Comparison of ENCODE assay signal across 7 cellular contexts in genomic region chr2:183123117-183123958, GRCh38. TPM values are rescaled to one million over a fixed set of nuclear protein-coding genes. Genes with fewer than 3 reads are reported as not detected.
DNase-seq lines count a peak whose midpoint lies in the region; ATAC-seq and TF ChIP-seq lines count a peak whose summit lies in the region.

No MANE protein-coding gene starts in this region.

- peak overlapping the region; percentile 97 for H3K27ac ChIP-seq in HUES48 (ENCODE audit: low read depth, low read length)
- H3K27ac ChIP-seq in heart right ventricle = peak overlapping the region in 9 of 10 donors; percentile 61 to 88 (median 83)

- POLR2A ChIA-PET in activated B cell treated with CpG ODN at 0.5 μM for 24 hours (lab: Charles Lee) = interaction anchor here (1.0 to 1.5 kb wide), 3 partner anchors 406 to 1232 kb away, joined by 3 to 4 read pairs (median 3); partner anchors contain the start of genes DNAJC10 and ITPRID2

- peak overlapping the region; percentile 80 for H3K4me2 ChIP-seq in skeletal muscle satellite cell (ENCODE audit: low read length)

- DNase-seq in activated B cell treated with CpG ODN at 0.5 μM for 24 hours (no peak), heart right ventricle (no peak)

- intact Hi-C loops in activated B cell treated with CpG ODN at 0.5 μM for 24 hours (cut with micrococcal nuclease) (loop anchor here (5.0 kb wide), 1 partner anchor 1231 kb away; the partner anchor contains the start of gene ITPRID2), heart right ventricle (cut with DNase I) (loop anchor here in 2 of 10 donors (1.0 to 5.0 kb wide), 2 partner anchors 44 to 46 kb away; partner anchors contain the start of gene DUSP19 (in 1 of the 2))

- ATAC-seq in activated B cell treated with CpG ODN at 0.5 μM for 24 hours (ENCODE audit: low read depth) = no peak
- no peak for ATAC-seq in heart right ventricle
- ATAC-seq in HG03139 (IDR thresholded peaks at IDR 0.05; ENCODE audit: unreplicated experiment) = no peak
- no peak for ATAC-seq in HG02678 (IDR thresholded peaks at IDR 0.05; ENCODE audit: unreplicated experiment)
- no peak for ATAC-seq in HG02610 (IDR thresholded peaks at IDR 0.05; ENCODE audit: unreplicated experiment)

- H3K36me3 ChIP-seq in HUES48 (ENCODE audit: control insufficient read depth, insufficient read depth, low read length) (peaks cover 4% of the 10 kb centered on the region; the same call in 1 of the 2 replicates), heart right ventricle (peaks cover 0 to 2% (median 0%) of the 10 kb centered on the region in 9 donors), skeletal muscle satellite cell (ENCODE audit: insufficient read depth, low read length) (no peaks in the 10 kb centered on the region)

- H3K9ac ChIP-seq in HUES48 (ENCODE audit: low read depth, low read length) (peak overlapping the region; percentile 98), skeletal muscle satellite cell (ENCODE audit: low read depth, low read length) (peak overlapping the region; percentile 84)

- H3K9me3 Mint-ChIP-seq in activated B cell treated with CpG ODN at 0.5 μM for 24 hours = no peaks in the 10 kb centered on the region

- H3K27me3 ChIP-seq in HUES48 (ENCODE audit: control insufficient read depth, insufficient read depth, low read length) (no peaks in the 10 kb centered on the region), heart right ventricle (no peaks in the 10 kb centered on the region), skeletal muscle satellite cell (ENCODE audit: control insufficient read depth, insufficient read depth, low read length) (no peaks in the 10 kb centered on the region)

- H3K36me3 Mint-ChIP-seq in activated B cell treated with CpG ODN at 0.5 μM for 24 hours (ENCODE audit: low read depth) = peaks cover 16% of the 10 kb centered on the region

- H3K4me3 Mint-ChIP-seq in activated B cell treated with CpG ODN at 0.5 μM for 24 hours = peak overlapping the region; percentile 96

- H3K4me1 ChIP-seq in HUES48 (ENCODE audit: control insufficient read depth, insufficient read depth, low read length) = peaks cover 14% of the 10 kb centered on the region
- H3K4me1 ChIP-seq in heart right ventricle = peaks cover 0 to 23% (median 14%) of the 10 kb centered on the region in 9 donors
- peaks cover 12% of the 10 kb centered on the region for H3K4me1 ChIP-seq in skeletal muscle satellite cell (ENCODE audit: control insufficient read depth, insufficient read depth, low read length)

- WGBS in heart right ventricle, 2 donors = 27 to 28% methylated on average over 17 of the region's 17 CpGs

- H3K4me3 ChIP-seq in HUES48 (ENCODE audit: low read depth, low read length) = peak overlapping the region; percentile 95
- H3K4me3 ChIP-seq in heart right ventricle = peak overlapping the region; percentile 52 to 96 (median 80)
- H3K4me3 ChIP-seq in skeletal muscle satellite cell (ENCODE audit: low read length) = peak overlapping the region; percentile 86

- no peaks in the 10 kb centered on the region for H3K9me3 ChIP-seq in HUES48 (ENCODE audit: control insufficient read depth, insufficient read depth, low read length)
- H3K9me3 ChIP-seq in heart right ventricle = no peaks in the 10 kb centered on the region
- no peaks in the 10 kb centered on the region for H3K9me3 ChIP-seq in skeletal muscle satellite cell (replicated peaks; ENCODE audit: low read length)

- H3K27ac Mint-ChIP-seq in activated B cell treated with CpG ODN at 0.5 μM for 24 hours = peak overlapping the region; percentile 95

- H3K27me3 Mint-ChIP-seq in activated B cell treated with CpG ODN at 0.5 μM for 24 hours = peaks cover 19% of the 10 kb centered on the region

- H3K4me1 Mint-ChIP-seq in activated B cell treated with CpG ODN at 0.5 μM for 24 hours = peaks cover 29% of the 10 kb centered on the region

- CTCF ChIA-PET in activated B cell treated with CpG ODN at 0.5 μM for 24 hours (lab: Charles Lee) = no interaction called here

- no peak for TF ChIP-seq CTCF in activated B cell treated with CpG ODN at 0.5 μM for 24 hours (IDR thresholded peaks at IDR 0.05)
- no peak for TF ChIP-seq CTCF in heart right ventricle (IDR thresholded peaks at IDR 0.05)

RNA-seq across cellular contexts. Expression of gene NUP35, which starts 0.9 kb away (rescaled TPM):
- total RNA-seq in activated B cell treated with CpG ODN at 0.5 μM for 24 hours (19.6 and 25.1 TPM in 2 replicates), heart right ventricle (10 to 100 TPM in 1 of 10 donors, 1 to 10 TPM in 9; 4.4 to 11.0 (median 8.3) TPM)
- polyA plus RNA-seq in heart right ventricle = 10 to 100 TPM in 1 of 2 donors, 1 to 10 TPM in 1; 6.9 to 10.3 TPM
- total RNA-seq in skeletal muscle satellite cell (2012; rRNA removed) = 20.1 and 20.5 TPM in 2 replicates

RNA-seq across cellular contexts. Expression of gene DUSP19, which starts 44.8 kb away (rescaled TPM):
- total RNA-seq in activated B cell treated with CpG ODN at 0.5 μM for 24 hours (0.31 and 0.49 TPM in 2 replicates), heart right ventricle (10 to 100 TPM in 7 of 10 donors, 1 to 10 TPM in 3; 5.6 to 14.1 (median 11.8) TPM)
- polyA plus RNA-seq in heart right ventricle = 1 to 10 TPM in 1 of 2 donors, under 1 TPM in 1; 0.84 to 2.6 TPM
- total RNA-seq in skeletal muscle satellite cell (2012; rRNA removed) = 1.8 and 2.6 TPM in 2 replicates
